In the genomic region with DNA sequence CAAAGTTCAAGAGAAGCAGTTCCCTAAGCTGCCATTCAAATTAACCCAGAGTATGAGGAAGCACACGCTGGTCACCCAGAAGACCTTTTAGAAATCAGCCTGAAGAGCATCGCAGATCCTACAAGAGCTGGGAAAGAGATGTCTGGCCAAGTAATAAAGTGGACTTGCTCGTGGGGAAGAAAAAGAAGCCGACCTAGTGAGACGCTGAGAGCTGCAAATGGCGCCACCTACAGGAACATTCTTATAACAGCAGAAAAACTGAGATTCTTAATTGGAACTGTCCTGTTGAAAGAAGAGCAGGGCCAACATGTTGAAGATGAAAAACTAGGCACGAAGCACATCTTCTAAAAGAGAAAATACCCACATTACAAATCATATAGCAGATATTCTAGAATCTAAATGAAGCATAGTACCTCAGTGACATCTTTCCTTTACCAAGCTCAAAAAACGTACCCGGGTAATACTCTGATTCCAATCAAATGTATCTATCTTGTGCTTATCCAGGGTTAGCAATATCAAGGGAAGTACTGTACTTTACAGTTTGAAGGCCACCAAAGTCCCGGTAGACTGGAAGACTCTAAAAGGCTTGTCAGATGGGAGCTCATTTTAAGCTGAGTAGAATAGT, we compare ENCODE assay signal across 9 cellular contexts. TPM values are rescaled to one million over a fixed set of nuclear protein-coding genes. Genes with fewer than 3 reads are reported as not detected.
DNase-seq lines count a peak whose midpoint lies in the region; ATAC-seq and TF ChIP-seq lines count a peak whose summit lies in the region.
"Had no signal": no experiment of that assay in that cellular context is flagged by ENCODE, and none has a peak within 500 bp of the region (broad histone marks: within the 10 kb centered on the region; RNA-seq: fewer than 3 reads in every experiment).

No MANE protein-coding gene starts in this region.

- POLR2A ChIA-PET in Panc1 (lab: Charles Lee), result no interaction called here

- H3K36me3 Mint-ChIP-seq in osteocyte (ENCODE audit: unreplicated experiment), result no peaks in the 10 kb centered on the region

- no TSS peak for BruUV-seq in Panc1 (replicated peaks; lab: Mats Ljungman, UMichigan)

- no peaks in the 10 kb centered on the region for H3K36me3 ChIP-seq in Panc1 (ENCODE audit: control insufficient read depth, insufficient read depth, low read length)
- H3K36me3 ChIP-seq: BLaER1 treated with 17β-estradiol and CSF1 and Interleukin-3, amounts not matched to agents 10 nM and 100 nM had no signal

- in situ Hi-C loops in Panc1 (cut with HindIII; ENCODE audit: low pct_unique_long_range_greater_than_20kb, low sequenced_read_pairs), result no loop called here

- H3K4me3 ChIP-seq in Panc1 (ENCODE audit: low read depth in 2 of 2, low read length in 2 of 2), result no peak overlapping the region
- H3K4me3 ChIP-seq: BLaER1 treated with 17β-estradiol and CSF1 and Interleukin-3, amounts not matched to agents 10 nM and 100 nM had no signal

- no peaks in the 10 kb centered on the region for H3K9me3 ChIP-seq in Panc1 (ENCODE audit: control insufficient read depth, insufficient read depth, low read depth, low read length)
- H3K9me3 ChIP-seq: BLaER1 treated with 17β-estradiol and CSF1 and Interleukin-3, amounts not matched to agents 10 nM and 100 nM had no signal

- intact Hi-C loops in Panc1 (cut with micrococcal nuclease; ENCODE audit: unreplicated experiment), result loop anchor here (5.0 kb wide), 2 partner anchors 58 to 373 kb away; no protein-coding TSS in a partner anchor

- H3K27me3 Mint-ChIP-seq in osteocyte (ENCODE audit: unreplicated experiment), result no peaks in the 10 kb centered on the region

- H3K27ac ChIP-seq in Panc1 (ENCODE audit: low read length), result no peak overlapping the region

- peaks cover 17% of the 10 kb centered on the region for H3K4me1 Mint-ChIP-seq in osteocyte (ENCODE audit: unreplicated experiment)

- no peaks in the 10 kb centered on the region for H3K9me3 Mint-ChIP-seq in osteocyte (ENCODE audit: unreplicated experiment)

- ATAC-seq in Panc1, result no peak
- no peak for ATAC-seq in GM21390 (IDR thresholded peaks at IDR 0.05; ENCODE audit: unreplicated experiment)

- CTCF ChIA-PET in Panc1 (lab: Charles Lee), result interaction anchor here (1.1 to 1.3 kb wide), 2 partner anchors 9 to 58 kb away, joined by 3 read pairs; no protein-coding TSS in a partner anchor

- no peak overlapping the region for H3K4me3 Mint-ChIP-seq in osteocyte (ENCODE audit: unreplicated experiment)

- H3K27me3 ChIP-seq in Panc1 (ENCODE audit: control insufficient read depth, insufficient read depth, low read length), result no peaks in the 10 kb centered on the region; the same call in 1 of the 2 replicates

- DNase-seq in DMS79 treated with DMSO at 0.1 percent for 48 hours (lab: John Stamatoyannopoulos, UW) (peak; percentile 56), DMS79 (lab: John Stamatoyannopoulos, UW) (no peak), Panc1 (ENCODE audit: low read depth, low spot score) (peak; percentile 48), globus pallidus (ENCODE audit: low spot score) (peak; percentile 88), osteocyte (ENCODE audit: extremely low spot score, unreplicated experiment) (no peak)
- DNase-seq in activated naive CD4-positive, alpha-beta T cell treated with anti-CD3 and anti-CD28 coated beads, Interleukin-2, amount 50 U/mL, for 16 hours, result peak; percentile 35

- H3K4me1 ChIP-seq in Panc1 (ENCODE audit: control insufficient read depth, insufficient read depth, low read length), result peaks cover 6% of the 10 kb centered on the region

- TF ChIP-seq CTCF in LNCAP (IDR thresholded peaks at IDR 0.05) (peak; percentile 85), Panc1 (IDR thresholded peaks at IDR 0.05) (peak; percentile 81), osteocyte (IDR thresholded peaks at IDR 0.05) (peak; percentile 89)

- H3K27ac Mint-ChIP-seq in osteocyte (ENCODE audit: unreplicated experiment), result no peak overlapping the region

RNA-seq across cellular contexts. Expression of a gene that starts 3.9 kb away (rescaled TPM):
- 34.5 TPM for total RNA-seq in Panc1 (2021; ENCODE audit: unreplicated experiment)
- polyA plus RNA-seq in Panc1 (2012; ENCODE audit: insufficient read length), result 13.1 TPM
- total RNA-seq in osteocyte, result 65.9 and 71.2 TPM in 2 replicates

Comparison
In these comparisons a context has a peak if more than half of its experiments do, and no peak if none do; other contexts are left out.
1. DNase-seq: peak in DMS79 treated with DMSO at 0.1 percent for 48 hours (single experiment), Panc1 (single experiment), activated naive CD4-positive, alpha-beta T cell treated with anti-CD3 and anti-CD28 coated beads, Interleukin-2, amount 50 U/mL, for 16 hours (single experiment) and globus pallidus (single experiment); none in DMS79 (single experiment) and osteocyte (single experiment).
2. Peak in every context shown above with its lines, with median percentiles within 50 percentile points of each other: CTCF ChIP-seq.